In genomic region chr6:139114741-139115140, GRCh38 we compare ENCODE assay signal across 22 cellular contexts. TPM values are rescaled to one million over a fixed set of nuclear protein-coding genes. Genes with fewer than 3 reads are reported as not detected.
DNase-seq lines count a peak whose midpoint lies in the region; ATAC-seq and TF ChIP-seq lines count a peak whose summit lies in the region.
"Had no signal": no experiment of that assay in that cellular context is flagged by ENCODE, and none has a peak within 500 bp of the region (broad histone marks: within the 10 kb centered on the region; RNA-seq: fewer than 3 reads in every experiment).

No MANE protein-coding gene starts in this region.

- no peaks in the 10 kb centered on the region for H3K79me2 ChIP-seq in hepatocyte

- H3K36me3 Mint-ChIP-seq in memory B cell, result no peaks in the 10 kb centered on the region
- peaks cover 4% of the 10 kb centered on the region for H3K36me3 Mint-ChIP-seq in glutamatergic neuron (ENCODE audit: unreplicated experiment)

- H3K27me3 Mint-ChIP-seq in memory B cell (peaks cover 5% of the 10 kb centered on the region), glutamatergic neuron (ENCODE audit: unreplicated experiment) (peaks cover 3% of the 10 kb centered on the region)
- H3K27me3 Mint-ChIP-seq: activated CD4-positive, alpha-beta memory T cell treated with anti-CD3 and anti-CD28 coated beads for 36 hours; stimulated activated naive CD8-positive, alpha-beta T cell treated with anti-CD3 and anti-CD28 coated beads, Interleukin-15, amount 100 ng/mL, for 72 hours had no signal

- no peak overlapping the region for H3K4me2 ChIP-seq in hepatocyte
- H3K4me2 ChIP-seq: neural progenitor cell had no signal

- peak; percentile 38 for ATAC-seq in memory B cell (ENCODE audit: low read depth)
- ATAC-seq: esophagus mucosa; stimulated activated naive CD8-positive, alpha-beta T cell treated with anti-CD3 and anti-CD28 coated beads, Interleukin-15, amount 100 ng/mL, for 72 hours had no signal

- H3K27ac Mint-ChIP-seq in memory B cell (no peak overlapping the region), glutamatergic neuron (ENCODE audit: unreplicated experiment) (no peak overlapping the region)
- H3K27ac Mint-ChIP-seq: activated CD4-positive, alpha-beta memory T cell treated with anti-CD3 and anti-CD28 coated beads for 36 hours; neural progenitor cell had no signal

- H3K4me1 ChIP-seq in hepatocyte (ENCODE audit: insufficient read depth), result no peaks in the 10 kb centered on the region
- H3K4me1 ChIP-seq: neural progenitor cell, prostate gland, transverse colon had no signal

- H3K4me3 ChIP-seq in hepatocyte, result no peak overlapping the region
- H3K4me3 ChIP-seq: neural progenitor cell, prostate gland, transverse colon had no signal

- H3K9me3 Mint-ChIP-seq in memory B cell, result peaks cover under 1% of the 10 kb centered on the region
- H3K9me3 Mint-ChIP-seq in glutamatergic neuron (ENCODE audit: unreplicated experiment), result no peaks in the 10 kb centered on the region

- H3K27ac ChIP-seq in hepatocyte, result no peak overlapping the region
- H3K27ac ChIP-seq: neural progenitor cell, prostate gland, transverse colon, WERI-Rb-1 had no signal

- no peaks in the 10 kb centered on the region for H3K36me3 ChIP-seq in hepatocyte (replicated peaks; ENCODE audit: insufficient read depth, low read depth)
- H3K36me3 ChIP-seq: neural progenitor cell, prostate gland, transverse colon, WERI-Rb-1 had no signal

- DNase-seq in COR-L47 (lab: John Stamatoyannopoulos, UW) (peak; percentile 68), LHCN-M2 (ENCODE audit: low read depth) (peak; percentile 77), NCI-H69 (lab: John Stamatoyannopoulos, UW) (peak; percentile 99), memory B cell (ENCODE audit: low spot score in 2 of 2) (no peak), hepatocyte (ENCODE audit: low spot score) (no peak), NCI-H187 treated with DMSO at 0.1 percent for 48 hours (lab: John Stamatoyannopoulos, UW) (no peak), glutamatergic neuron (no peak)
- DNase-seq: activated CD4-positive, alpha-beta memory T cell treated with anti-CD3 and anti-CD28 coated beads for 36 hours; activated naive CD4-positive, alpha-beta T cell treated with anti-CD3 and anti-CD28 coated beads for 36 hours; DMS79; effector CD4-positive, alpha-beta T cell; midbrain; NCI-H446 treated with DMSO at 0.1 percent for 48 hours; Right ventricle myocardium superior; small intestine; stimulated activated CD4-positive, alpha-beta T cell treated with anti-CD3 and anti-CD28 coated beads, Interleukin-2, amount 100 ng/mL, for 48 hours; stimulated activated naive CD8-positive, alpha-beta T cell treated with anti-CD3 and anti-CD28 coated beads, Interleukin-15, amount 100 ng/mL, for 72 hours; transverse colon; WERI-Rb-1 had no signal

- H3K9me2 ChIP-seq in hepatocyte (replicated peaks; ENCODE audit: insufficient read depth), result no peaks in the 10 kb centered on the region

- no peaks in the 10 kb centered on the region for H3K27me3 ChIP-seq in hepatocyte
- H3K27me3 ChIP-seq: neural progenitor cell, transverse colon had no signal

- 75% methylated on average over 3 of the region's 3 CpGs for WGBS in hepatocyte (ENCODE audit: low lambda C conversion rate, missing lambda C conversion rate)

- H3K9me3 ChIP-seq in hepatocyte (ENCODE audit: low read depth), result peaks cover 4% of the 10 kb centered on the region
- H3K9me3 ChIP-seq: prostate gland had no signal

- H3K4me1 Mint-ChIP-seq in memory B cell (no peaks in the 10 kb centered on the region), glutamatergic neuron (ENCODE audit: low read depth, unreplicated experiment) (peaks cover 2% of the 10 kb centered on the region)
- H3K4me1 Mint-ChIP-seq: neural progenitor cell had no signal

- no peak overlapping the region for H2AFZ ChIP-seq in hepatocyte
- H2AFZ ChIP-seq: neural progenitor cell had no signal

- no peak for TF ChIP-seq CTCF in hepatocyte (IDR thresholded peaks at IDR 0.05; ENCODE audit: poor library complexity)
- TF ChIP-seq CTCF in glutamatergic neuron (IDR thresholded peaks at IDR 0.05; ENCODE audit: partially characterized antibody, unreplicated experiment), result no peak

- no peaks in the 10 kb centered on the region for H4K20me1 ChIP-seq in hepatocyte (ENCODE audit: insufficient read depth, poor library complexity, severe bottlenecking)

- H3K4me3 Mint-ChIP-seq in memory B cell, result no peak overlapping the region
- H3K4me3 Mint-ChIP-seq in glutamatergic neuron (ENCODE audit: unreplicated experiment), result no peak overlapping the region
- H3K4me3 Mint-ChIP-seq: activated CD4-positive, alpha-beta memory T cell treated with anti-CD3 and anti-CD28 coated beads for 36 hours; activated naive CD4-positive, alpha-beta T cell treated with anti-CD3 and anti-CD28 coated beads for 36 hours; neural progenitor cell had no signal

RNA-seq across cellular contexts. Expression of gene HECA, which starts 20.1 kb away (rescaled TPM):
- total RNA-seq in LHCN-M2 (2014; rRNA removed) (7.4 and 8.6 TPM in 2 replicates), hepatocyte (21.7 and 27.8 TPM in 2 replicates), glutamatergic neuron (ENCODE audit: unreplicated experiment) (21.0 TPM)
- 2.4 TPM for polyA plus RNA-seq in LHCN-M2 (2012)
- 8.9 and 9.2 TPM in 2 replicates for polyA plus RNA-seq in hepatocyte

Comparison
In these comparisons a context has a peak if more than half of its experiments do, and no peak if none do; other contexts are left out.
1. DNase-seq: peak in COR-L47 (single experiment), LHCN-M2 (single experiment) and NCI-H69 (single experiment); none in memory B cell (0 of 2), hepatocyte (single experiment), NCI-H187 treated with DMSO at 0.1 percent for 48 hours (single experiment) and glutamatergic neuron (single experiment).